Comparison of ENCODE assay signal across 17 cellular contexts in the genomic region with DNA sequence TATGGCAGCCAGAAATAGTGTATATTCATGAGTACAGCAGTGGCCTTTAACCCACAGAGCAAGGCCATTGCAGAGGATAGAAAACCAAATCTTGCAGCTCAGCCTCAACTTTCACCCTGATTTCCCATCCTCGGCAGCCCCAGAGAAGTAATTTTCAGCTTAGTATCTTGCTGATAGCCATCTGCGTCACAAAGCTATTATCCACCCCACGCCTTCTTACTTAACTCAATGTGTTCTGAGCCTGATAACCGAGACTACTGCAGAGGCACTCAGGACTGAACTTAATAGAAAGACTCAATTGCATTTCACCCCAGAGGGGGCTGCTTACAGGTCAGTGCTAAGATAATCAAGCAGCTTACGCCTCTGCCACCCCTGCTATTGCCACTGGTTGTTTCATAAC.
"Had no signal": no experiment of that assay in that cellular context is flagged by ENCODE, and none has a peak within 500 bp of the region (broad histone marks: within the 10 kb centered on the region; RNA-seq: fewer than 3 reads in every experiment).

No MANE protein-coding gene starts in this region.

- H3K27me3 Mint-ChIP-seq: activated naive CD8-positive, alpha-beta T cell treated with anti-CD3 and anti-CD28 coated beads, Interleukin-2, amount 10 ng/mL, durations not matched to agents 7 days and 5 days; brain; central memory CD8-positive, alpha-beta T cell; T-helper 17 cell had no signal

- H3K27ac ChIP-seq: foreskin keratinocyte, right atrium auricular region, tibial nerve, vagina had no signal

- H3K36me3 ChIP-seq: right atrium auricular region, tibial nerve, vagina had no signal

- H3K4me2 ChIP-seq: smooth muscle cell had no signal

- H3K27ac Mint-ChIP-seq: activated naive CD8-positive, alpha-beta T cell treated with anti-CD3 and anti-CD28 coated beads, Interleukin-2, amount 10 ng/mL, durations not matched to agents 7 days and 5 days; immature natural killer cell; T-helper 17 cell had no signal

- H3K9me3 ChIP-seq: right atrium auricular region, tibial nerve, vagina had no signal

- H3K4me1 Mint-ChIP-seq: activated naive CD8-positive, alpha-beta T cell treated with anti-CD3 and anti-CD28 coated beads, Interleukin-2, amount 10 ng/mL, durations not matched to agents 7 days and 5 days; immature natural killer cell; T-helper 17 cell had no signal

- DNase-seq: activated naive CD4-positive, alpha-beta T cell; activated naive CD8-positive, alpha-beta T cell treated with anti-CD3 and anti-CD28 coated beads, Interleukin-2, amount 10 ng/mL, durations not matched to agents 7 days and 5 days; cortex of kidney; effector CD8-positive, alpha-beta T cell; foreskin keratinocyte; immature natural killer cell; stimulated activated CD4-positive, alpha-beta T cell treated with anti-CD3 and anti-CD28 coated beads, Interleukin-4, amount 100 ng/mL, for 4 hours; stimulated activated CD8-positive, alpha-beta memory T cell treated with anti-CD3 and anti-CD28 coated beads, Interleukin-4, amount 100 ng/mL, for 48 hours; stimulated activated naive CD4-positive, alpha-beta T cell treated with Interleukin-2 at 50 U/mL for 16 hours; substantia nigra; T-helper 17 cell had no signal

- H3K27me3 ChIP-seq: foreskin keratinocyte, right atrium auricular region, vagina had no signal

- H3K4me1 ChIP-seq: foreskin keratinocyte, right atrium auricular region, tibial nerve, vagina had no signal

- H3K36me3 Mint-ChIP-seq: activated naive CD8-positive, alpha-beta T cell treated with anti-CD3 and anti-CD28 coated beads, Interleukin-2, amount 10 ng/mL, durations not matched to agents 7 days and 5 days; brain; immature natural killer cell had no signal

- H3K4me3 Mint-ChIP-seq: activated naive CD8-positive, alpha-beta T cell treated with anti-CD3 and anti-CD28 coated beads, Interleukin-2, amount 10 ng/mL, durations not matched to agents 7 days and 5 days; central memory CD8-positive, alpha-beta T cell; immature natural killer cell; T-helper 17 cell had no signal

- H3K9me3 Mint-ChIP-seq: activated naive CD8-positive, alpha-beta T cell treated with anti-CD3 and anti-CD28 coated beads, Interleukin-2, amount 10 ng/mL, durations not matched to agents 7 days and 5 days; central memory CD8-positive, alpha-beta T cell had no signal

- H3K4me3 ChIP-seq: right atrium auricular region, smooth muscle cell, tibial nerve, vagina had no signal
